ENCODE assay signal across 8 cellular contexts in genomic region chr1:65687435-65688214, GRCh38.
A peak's percentile ranks its signal among the peaks of the same experiment; 100 is the strongest.
DNase-seq lines count a peak whose midpoint lies in the region; TF ChIP-seq lines count a peak whose summit lies in the region.

No MANE protein-coding gene starts in this region.

- H2BK12ac ChIP-seq in trophoblast cell (ENCODE audit: low read length) = no peak overlapping the region

- no peak overlapping the region for H3K4me2 ChIP-seq in trophoblast cell (ENCODE audit: low read length)

- peaks cover 14% of the 10 kb centered on the region for H3K27me3 Mint-ChIP-seq in activated naive CD4-positive, alpha-beta T cell treated with anti-CD3 and anti-CD28 coated beads, Interleukin-2, amount 10 ng/mL, durations not matched to agents 7 days and 5 days
- H3K27me3 Mint-ChIP-seq in type B pancreatic cell = peaks cover 9% of the 10 kb centered on the region

- no peak overlapping the region for H2AK5ac ChIP-seq in trophoblast cell (ENCODE audit: low read length)

- H3K36me3 ChIP-seq in MG63 (no peaks in the 10 kb centered on the region), trophoblast cell (ENCODE audit: control insufficient read depth in 1 of 2, insufficient read depth in 2 of 2, low read length in 2 of 2) (no peaks in the 10 kb centered on the region)

- no peak overlapping the region for H4K12ac ChIP-seq in trophoblast cell (ENCODE audit: low read depth, low read length)

- CTCF ChIA-PET in activated naive CD4-positive, alpha-beta T cell treated with anti-CD3 and anti-CD28 coated beads, Interleukin-2, amount 10 ng/mL, durations not matched to agents 7 days and 5 days (lab: Charles Lee) = interaction anchor here (0.6 to 6.1 kb wide), 32 partner anchors 9 to 763 kb away, joined by 3 to 69 read pairs (median 4); no protein-coding TSS in a partner anchor

- H3K79me2 ChIP-seq in trophoblast cell (ENCODE audit: control insufficient read depth, insufficient read depth, low read length, poor library complexity) = no peaks in the 10 kb centered on the region

- DNase-seq in EL = peak; percentile 68
- DNase-seq in GOT3 (lab: John Stamatoyannopoulos, UW) = peak; percentile 25
- peak; percentile 49 for DNase-seq in MG63
- peak; percentile 63 for DNase-seq in SK-N-DZ (ENCODE audit: low spot score)
- DNase-seq in activated naive CD4-positive, alpha-beta T cell treated with anti-CD3 and anti-CD28 coated beads, Interleukin-2, amount 10 ng/mL, durations not matched to agents 7 days and 5 days = peak; percentile 81
- peak; percentile 77 to 98 (median 91) for DNase-seq in head of caudate nucleus
- peak; percentile 77 to 97 for DNase-seq in trophoblast cell
- DNase-seq in type B pancreatic cell (ENCODE audit: extremely low spot score, unreplicated experiment) = peak; percentile 87

- no peak overlapping the region for H4K8ac ChIP-seq in trophoblast cell (ENCODE audit: low read depth, low read length)

- H3K9me3 Mint-ChIP-seq in activated naive CD4-positive, alpha-beta T cell treated with anti-CD3 and anti-CD28 coated beads, Interleukin-2, amount 10 ng/mL, durations not matched to agents 7 days and 5 days = no peaks in the 10 kb centered on the region
- H3K9me3 Mint-ChIP-seq in type B pancreatic cell = peaks cover 4% of the 10 kb centered on the region

- H3K27ac Mint-ChIP-seq in activated naive CD4-positive, alpha-beta T cell treated with anti-CD3 and anti-CD28 coated beads, Interleukin-2, amount 10 ng/mL, durations not matched to agents 7 days and 5 days = no peak overlapping the region
- H3K27ac Mint-ChIP-seq in type B pancreatic cell = no peak overlapping the region

- no peak overlapping the region for H3K18ac ChIP-seq in trophoblast cell (ENCODE audit: low read length)

- no peak overlapping the region for H3K27ac ChIP-seq in trophoblast cell (ENCODE audit: low read depth, low read length)

- H3K4me3 Mint-ChIP-seq in activated naive CD4-positive, alpha-beta T cell treated with anti-CD3 and anti-CD28 coated beads, Interleukin-2, amount 10 ng/mL, durations not matched to agents 7 days and 5 days = no peak overlapping the region
- H3K4me3 Mint-ChIP-seq in type B pancreatic cell = peak overlapping the region; percentile 32

- peaks cover 5% of the 10 kb centered on the region for H3K4me1 Mint-ChIP-seq in activated naive CD4-positive, alpha-beta T cell treated with anti-CD3 and anti-CD28 coated beads, Interleukin-2, amount 10 ng/mL, durations not matched to agents 7 days and 5 days
- H3K4me1 Mint-ChIP-seq in type B pancreatic cell (ENCODE audit: unreplicated experiment) = no peaks in the 10 kb centered on the region

- no CpG with 5 or more reads among the region's 8 CpGs for WGBS in trophoblast cell (ENCODE audit: extremely low coverage, insufficient coverage, insufficient read length)

- H3K79me1 ChIP-seq in trophoblast cell (ENCODE audit: low read length) = no peaks in the 10 kb centered on the region

- TF ChIP-seq CTCF in type B pancreatic cell (conservative IDR thresholded peaks at IDR 0.05) = peak; percentile 99

- H2BK5ac ChIP-seq in trophoblast cell (ENCODE audit: low read depth, low read length, poor library complexity) = no peak overlapping the region

- H3K27me3 ChIP-seq in MG63 (no peaks in the 10 kb centered on the region), trophoblast cell (ENCODE audit: insufficient read depth, low read length) (no peaks in the 10 kb centered on the region)

- H4K91ac ChIP-seq in trophoblast cell (ENCODE audit: low read depth, low read length) = no peak overlapping the region

- no peak overlapping the region for H2BK120ac ChIP-seq in trophoblast cell (ENCODE audit: insufficient read depth, low read length, poor library complexity)

- H3K23ac ChIP-seq in trophoblast cell (ENCODE audit: low read length) = no peak overlapping the region

- intact Hi-C loops in head of caudate nucleus (cut with DNase I) = loop anchor here (5.0 kb wide), 2 partner anchors 255 to 625 kb away; no protein-coding TSS in a partner anchor

- H3K4me3 ChIP-seq in MG63 = no peak overlapping the region
- H3K4me3 ChIP-seq in trophoblast cell (ENCODE audit: low read depth, low read length) = no peak overlapping the region

- H3K36me3 Mint-ChIP-seq in activated naive CD4-positive, alpha-beta T cell treated with anti-CD3 and anti-CD28 coated beads, Interleukin-2, amount 10 ng/mL, durations not matched to agents 7 days and 5 days = no peaks in the 10 kb centered on the region
- H3K36me3 Mint-ChIP-seq in type B pancreatic cell = no peaks in the 10 kb centered on the region

- no peak overlapping the region for H2AFZ ChIP-seq in trophoblast cell (ENCODE audit: insufficient read depth, low read length, poor library complexity)

- H3K4me1 ChIP-seq in trophoblast cell (ENCODE audit: control insufficient read depth in 1 of 2, insufficient read depth in 2 of 2, low read length in 2 of 2) = no peaks in the 10 kb centered on the region

- H3K14ac ChIP-seq in trophoblast cell (ENCODE audit: low read length) = no peak overlapping the region

- H3K9me3 ChIP-seq in MG63 = no peaks in the 10 kb centered on the region
- H3K9me3 ChIP-seq in trophoblast cell (ENCODE audit: insufficient read depth, low read depth, low read length) = peaks cover 4% of the 10 kb centered on the region

- H3K4ac ChIP-seq in trophoblast cell (ENCODE audit: low read depth, low read length) = no peak overlapping the region

- H3K9ac ChIP-seq in trophoblast cell (ENCODE audit: low read length) = no peak overlapping the region

Comparison
In these comparisons a context has a peak if more than half of its experiments do, and no peak if none do; other contexts are left out.
1. DNase-seq: peak in every context shown above with its lines; median percentile 91 in head of caudate nucleus; 87 in trophoblast cell; 87 in type B pancreatic cell; 81 in activated naive CD4-positive, alpha-beta T cell treated with anti-CD3 and anti-CD28 coated beads, Interleukin-2, amount 10 ng/mL, durations not matched to agents 7 days and 5 days; 68 in EL; 63 in SK-N-DZ; 49 in MG63; 25 in GOT3.